In genomic region chr17:65538679-65539529, GRCh38 we compare ENCODE assay signal across 1 cellular context.
A peak's percentile ranks its signal among the peaks of the same experiment; 100 is the strongest.
TF ChIP-seq lines count a peak whose summit lies in the region.

No MANE protein-coding gene starts in this region.

TF ChIP-seq in HepG2, 621 proteins besides CTCF, POLR2A, EP300 and RAD21:
- TF ChIP-seq ATRX (CRISPR knock-in tag; IDR thresholded peaks at IDR 0.05; ENCODE audit: borderline replicate concordance), result no peak
- TF ChIP-seq POLR2G (IDR thresholded peaks at IDR 0.05; ENCODE audit: low read depth, low read length), result peak; percentile 9; the same call in 1 of the 2 replicates
